In genomic region chr2:187312734-187313282, GRCh38 we compare ENCODE assay signal across 24 cellular contexts.
"Had no signal": no experiment of that assay in that cellular context is flagged by ENCODE, and none has a peak within 500 bp of the region (broad histone marks: within the 10 kb centered on the region; RNA-seq: fewer than 3 reads in every experiment).

No MANE protein-coding gene starts in this region.

- H3K27ac ChIP-seq: left ventricle myocardium inferior, ovary, right atrium auricular region, skin epidermis, stomach, testis, thyroid gland, transverse colon, upper lobe of left lung, vagina had no signal

- H3K27me3 ChIP-seq: ovary, right atrium auricular region, stomach, testis, thyroid gland, transverse colon, upper lobe of left lung, vagina had no signal

- ATAC-seq: mucosa of descending colon; naive thymus-derived CD4-positive, alpha-beta T cell; natural killer cell treated with Interleukin-12 subunit alpha and Interleukin-12 subunit beta and Interleukin-15 and Interleukin-18, amount 100 ng/mL, for 72 hours; sciatic nerve; stimulated activated naive B cell treated with anti-CD40 and anti-IgM and Interleukin-4, amounts not matched to agents 10 μg/mL and 1 μg/mL and 100 μg/mL, for 72 hours; stimulated activated naive CD8-positive, alpha-beta T cell treated with anti-CD3 and anti-CD28 coated beads, Interleukin-15, Interleukin-2, amounts not matched to agents 100 U/mL and 50 U/mL, for 24 hours had no signal

- H3K4me1 ChIP-seq: right atrium auricular region, stomach, testis, thyroid gland, transverse colon, vagina had no signal

- DNase-seq: hypothalamus; islet precursor cell; left ventricle myocardium inferior; midbrain; mucosa of descending colon; naive thymus-derived CD4-positive, alpha-beta T cell; ovary; stimulated activated CD4-positive, alpha-beta T cell treated with anti-CD3 and anti-CD28 coated beads, Interleukin-12 subunit alpha, Interleukin-12 subunit beta, amount 100 ng/mL, for 4 hours; stimulated activated CD4-positive, alpha-beta T cell treated with anti-CD3 and anti-CD28 coated beads, Interleukin-15, amount 100 ng/mL, for 24 hours; stimulated activated CD4-positive, alpha-beta T cell treated with anti-CD3 and anti-CD28 coated beads, Interleukin-2, amount 100 ng/mL, for 24 hours; stimulated activated CD4-positive, alpha-beta T cell treated with anti-CD3 and anti-CD28 coated beads, Interleukin-4, amount 100 ng/mL, for 1 hour; stimulated activated naive B cell treated with anti-CD40 and anti-IgM and Interleukin-4, amounts not matched to agents 10 μg/mL and 1 μg/mL and 100 μg/mL, for 72 hours; stimulated activated naive CD8-positive, alpha-beta T cell treated with anti-CD3 and anti-CD28 coated beads, Interleukin-15, Interleukin-2, amounts not matched to agents 100 U/mL and 50 U/mL, for 24 hours; stomach; testis; thyroid gland; transverse colon; upper lobe of left lung had no signal

- H3K9me3 ChIP-seq: left ventricle myocardium inferior, mucosa of descending colon, ovary, right atrium auricular region, stomach, testis, thyroid gland, transverse colon, upper lobe of left lung, vagina had no signal

- H3K36me3 ChIP-seq: left ventricle myocardium inferior, ovary, right atrium auricular region, stomach, thyroid gland, transverse colon, upper lobe of left lung, vagina had no signal

- H3K4me3 ChIP-seq: left ventricle myocardium inferior, lung, mucosa of descending colon, ovary, right atrium auricular region, skin epidermis, stomach, testis, thyroid gland, transverse colon, upper lobe of left lung, vagina had no signal
